In the genomic region with DNA sequence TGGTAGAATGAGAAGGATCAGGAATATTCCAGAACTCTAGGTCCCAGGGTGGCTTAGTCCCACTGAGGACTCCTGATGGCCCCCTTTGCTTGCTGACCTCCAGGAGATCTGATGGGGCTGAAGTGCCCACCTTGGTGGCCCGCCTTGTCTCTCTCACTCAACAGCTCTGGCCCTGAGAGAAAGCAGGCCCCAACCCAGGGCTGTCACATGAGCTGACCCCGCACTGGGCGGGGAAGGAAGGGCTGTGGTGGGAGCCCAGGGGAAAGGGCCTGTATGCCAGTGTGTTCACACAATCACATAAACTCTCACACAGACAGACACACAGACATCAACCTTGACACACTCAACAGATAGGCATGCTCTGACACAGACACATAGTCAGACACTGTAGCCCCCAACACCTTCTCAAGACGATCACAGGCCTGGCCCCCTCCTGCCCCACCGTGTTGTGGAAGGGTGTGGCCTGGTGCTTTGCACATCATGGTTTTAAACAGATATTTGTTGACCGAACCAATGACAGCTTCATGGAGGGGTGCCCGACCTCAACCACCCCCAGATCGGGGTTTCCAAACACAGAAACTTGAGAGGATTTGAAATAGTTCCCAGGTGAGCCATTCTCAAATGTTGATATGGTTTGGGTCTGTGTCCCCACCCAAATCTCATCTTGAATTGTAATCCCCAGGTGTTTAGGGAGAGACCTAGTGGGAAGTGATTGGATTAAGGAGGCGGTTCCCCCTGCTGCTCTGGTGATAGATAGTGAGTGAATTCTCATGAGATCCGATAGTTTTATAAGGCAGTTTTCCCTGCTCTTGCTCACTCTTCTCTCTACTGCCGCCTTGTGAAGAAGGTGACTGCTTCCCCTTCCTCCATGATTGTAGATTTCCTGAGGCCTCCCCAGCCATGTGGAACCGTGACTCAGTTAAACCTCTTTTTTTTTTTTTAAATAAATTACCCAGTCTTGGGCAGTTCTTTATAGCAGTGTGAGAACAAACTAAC, we compare ENCODE assay signal across 24 cellular contexts. TPM values are rescaled to one million over a fixed set of nuclear protein-coding genes. Genes with fewer than 3 reads are reported as not detected.
"Had no signal": no experiment of that assay in that cellular context is flagged by ENCODE, and none has a peak within 500 bp of the region (broad histone marks: within the 10 kb centered on the region; RNA-seq: fewer than 3 reads in every experiment).

No MANE protein-coding gene starts in this region.

- H3K27me3 ChIP-seq: breast epithelium, gastrocnemius medialis, sigmoid colon had no signal

- H3K4me1 Mint-ChIP-seq: activated T-helper 17 cell treated with anti-CD3 and anti-CD28 coated beads, Interleukin-2, amount 50 U/mL, for 72 hours; naive B cell; neural crest cell; stimulated activated naive B cell treated with anti-CD40 and anti-IgM and Interleukin-4, amounts not matched to agents 10 μg/mL and 1 μg/mL and 100 μg/mL, for 72 hours; T-cell had no signal

- H3K27ac Mint-ChIP-seq: activated naive CD8-positive, alpha-beta T cell; activated T-helper 17 cell treated with anti-CD3 and anti-CD28 coated beads, Interleukin-2, amount 50 U/mL, for 72 hours; naive B cell; stimulated activated naive B cell treated with anti-CD40 and anti-IgM and Interleukin-4, amounts not matched to agents 10 μg/mL and 1 μg/mL and 100 μg/mL, for 72 hours; T-cell had no signal

- DNase-seq: activated CD4-positive, alpha-beta T cell treated with anti-CD3 and anti-CD28 coated beads for 1 hour; activated CD4-positive, alpha-beta T cell treated with anti-CD3 and anti-CD28 coated beads, Interleukin-2, amount 50 U/mL, for 1 hour; activated T-cell treated with anti-CD3 and anti-CD28 coated beads, Interleukin-2, amount 50 U/mL, for 1 hour; adrenal gland; cerebellar nuclear complex; esophagus squamous epithelium; gastrocnemius medialis; hippocampal formation; left ventricle myocardium superior; mammary epithelial cell; naive B cell; posterior cingulate gyrus; stimulated activated CD4-positive, alpha-beta T cell treated with anti-CD3 and anti-CD28 coated beads, Interleukin-15, amount 100 ng/mL, for 24 hours; stimulated activated naive B cell treated with anti-CD40 and anti-IgM and Interleukin-4, amounts not matched to agents 10 μg/mL and 1 μg/mL and 100 μg/mL, for 72 hours; T-cell had no signal

- H3K9me3 Mint-ChIP-seq: activated T-helper 17 cell treated with anti-CD3 and anti-CD28 coated beads, Interleukin-2, amount 50 U/mL, for 72 hours; neural crest cell; stimulated activated naive B cell treated with anti-CD40 and anti-IgM and Interleukin-4, amounts not matched to agents 10 μg/mL and 1 μg/mL and 100 μg/mL, for 72 hours; T-cell had no signal

- H3K9me3 ChIP-seq: adrenal gland, breast epithelium, esophagus squamous epithelium, gastrocnemius medialis, sigmoid colon, thoracic aorta, upper lobe of left lung had no signal

- H3K4me3 ChIP-seq: adrenal gland, breast epithelium, coronary artery, esophagus squamous epithelium, gastrocnemius medialis, sigmoid colon, smooth muscle cell, thoracic aorta, upper lobe of left lung had no signal

- H3K36me3 ChIP-seq: adrenal gland, breast epithelium, esophagus squamous epithelium, gastrocnemius medialis, sigmoid colon, thoracic aorta, upper lobe of left lung had no signal

- ATAC-seq: activated T-helper 17 cell treated with anti-CD3 and anti-CD28 coated beads, Interleukin-2, amount 50 U/mL, for 72 hours; gastrocnemius medialis; left ventricle myocardium superior; T-cell had no signal

- H3K27ac ChIP-seq: adrenal gland, breast epithelium, coronary artery, esophagus squamous epithelium, gastrocnemius medialis, sigmoid colon, thoracic aorta, upper lobe of left lung had no signal

- H3K36me3 Mint-ChIP-seq: activated naive CD8-positive, alpha-beta T cell; naive B cell; stimulated activated naive B cell treated with anti-CD40 and anti-IgM and Interleukin-4, amounts not matched to agents 10 μg/mL and 1 μg/mL and 100 μg/mL, for 72 hours; T-cell had no signal

- H3K4me1 ChIP-seq: adrenal gland, breast epithelium had no signal

- H3K4me3 Mint-ChIP-seq: activated naive CD8-positive, alpha-beta T cell; activated T-helper 17 cell treated with anti-CD3 and anti-CD28 coated beads, Interleukin-2, amount 50 U/mL, for 72 hours; naive B cell; neural crest cell; stimulated activated naive B cell treated with anti-CD40 and anti-IgM and Interleukin-4, amounts not matched to agents 10 μg/mL and 1 μg/mL and 100 μg/mL, for 72 hours; T-cell had no signal

RNA-seq across cellular contexts. Expression of gene HAND1, which starts 48.5 kb away (rescaled TPM):
- total RNA-seq: activated T-helper 17 cell treated with anti-CD3 and anti-CD28 coated beads, Interleukin-2, amount 50 U/mL, for 72 hours; esophagus squamous epithelium; gastrocnemius medialis; mammary epithelial cell; neural crest cell; T-cell; thoracic aorta had no signal
- polyA plus RNA-seq: mammary epithelial cell had no signal
